ENCODE assay signal across 23 cellular contexts in genomic region chr2:178512491-178512890, GRCh38. TPM values are rescaled to one million over a fixed set of nuclear protein-coding genes. Genes with fewer than 3 reads are reported as not detected.
DNase-seq lines count a peak whose midpoint lies in the region; ATAC-seq and TF ChIP-seq lines count a peak whose summit lies in the region.
"Had no signal": no experiment of that assay in that cellular context is flagged by ENCODE, and none has a peak within 500 bp of the region (broad histone marks: within the 10 kb centered on the region; RNA-seq: fewer than 3 reads in every experiment).

No MANE protein-coding gene starts in this region.

- H3K4me1 ChIP-seq in ascending aorta: no peaks in the 10 kb centered on the region
- H3K4me1 ChIP-seq: transverse colon had no signal

- TF ChIP-seq CTCF in GM20000 (IDR thresholded peaks at IDR 0.05; ENCODE audit: extremely low read depth, missing control alignments): no peak
- no peak for TF ChIP-seq CTCF in ascending aorta (IDR thresholded peaks at IDR 0.05)

- CTCF ChIA-PET in activated CD4-positive, alpha-beta T cell treated with anti-CD3 and anti-CD28 coated beads for 36 hours (lab: Charles Lee): interaction anchor here (3.7 kb wide), 1 partner anchor 11 kb away, joined by 16 read pairs; no protein-coding TSS in a partner anchor

- H3K27ac ChIP-seq in ascending aorta: no peak overlapping the region
- H3K27ac ChIP-seq: HL-60, neutrophil, transverse colon had no signal

- no peaks in the 10 kb centered on the region for H3K27me3 Mint-ChIP-seq in activated CD4-positive, alpha-beta T cell treated with anti-CD3 and anti-CD28 coated beads for 36 hours
- no peaks in the 10 kb centered on the region for H3K27me3 Mint-ChIP-seq in T-helper 17 cell
- H3K27me3 Mint-ChIP-seq: B cell had no signal

- POLR2A ChIA-PET in activated CD4-positive, alpha-beta T cell treated with anti-CD3 and anti-CD28 coated beads for 36 hours (lab: Charles Lee): interaction anchor here (0.7 kb wide), 1 partner anchor 31 kb away, joined by 6 read pairs; no protein-coding TSS in a partner anchor

- H3K9me3 ChIP-seq in T-helper 17 cell (ENCODE audit: control insufficient read depth, low read length, poor library complexity, severe bottlenecking) (no peaks in the 10 kb centered on the region), ascending aorta (no peaks in the 10 kb centered on the region)
- H3K9me3 ChIP-seq: neutrophil, transverse colon had no signal

- no peak overlapping the region for H3K4me3 ChIP-seq in ascending aorta
- H3K4me3 ChIP-seq: transverse colon had no signal

- H3K27me3 ChIP-seq in ascending aorta: no peaks in the 10 kb centered on the region
- H3K27me3 ChIP-seq: neutrophil, transverse colon had no signal

- intact Hi-C loops in activated CD4-positive, alpha-beta T cell treated with anti-CD3 and anti-CD28 coated beads for 36 hours (cut with DNase I, micrococcal nuclease): no loop called here
- intact Hi-C loops in ascending aorta (cut with DNase I): no loop called here

- H3K4me1 Mint-ChIP-seq in activated CD4-positive, alpha-beta T cell treated with anti-CD3 and anti-CD28 coated beads for 36 hours: peaks cover 36% of the 10 kb centered on the region
- peaks cover 14% of the 10 kb centered on the region for H3K4me1 Mint-ChIP-seq in T-helper 17 cell
- H3K4me1 Mint-ChIP-seq: B cell had no signal

- peaks cover 7 to 21% of the 10 kb centered on the region in 2 donors for H3K36me3 ChIP-seq in ascending aorta

- no peak overlapping the region for H3K27ac Mint-ChIP-seq in activated CD4-positive, alpha-beta T cell treated with anti-CD3 and anti-CD28 coated beads for 36 hours
- H3K27ac Mint-ChIP-seq in T-helper 17 cell: no peak overlapping the region
- H3K27ac Mint-ChIP-seq: activated naive CD4-positive, alpha-beta T cell treated with anti-CD3 and anti-CD28 coated beads, Interleukin-2, amount 50 U/mL, for 72 hours; B cell had no signal

- H3K36me3 Mint-ChIP-seq in activated CD4-positive, alpha-beta T cell treated with anti-CD3 and anti-CD28 coated beads for 36 hours (ENCODE audit: low read depth): peaks cover 20% of the 10 kb centered on the region
- H3K36me3 Mint-ChIP-seq in T-helper 17 cell (ENCODE audit: low read depth): peaks cover 5% of the 10 kb centered on the region

- DNase-seq in AG08395 (ENCODE audit: low spot score) (peak; percentile 10), astrocyte of the hippocampus (ENCODE audit: low read depth, low spot score) (peak; percentile 68), kidney tubule cell (ENCODE audit: low spot score) (peak; percentile 77), T-helper 17 cell (no peak), GM20000 (ENCODE audit: low spot score) (no peak), ascending aorta (ENCODE audit: low spot score in 2 of 2) (no peak)
- DNase-seq in activated CD4-positive, alpha-beta T cell treated with anti-CD3 and anti-CD28 coated beads for 36 hours: no peak
- DNase-seq: activated CD4-positive, alpha-beta T cell treated with anti-CD3 and anti-CD28 coated beads for 1 hour; activated CD8-positive, alpha-beta memory T cell treated with anti-CD3 and anti-CD28 coated beads, Interleukin-2, amount 50 U/mL, for 48 hours; DMS153; Karpas-422; NCI-H146; NCI-H69; RPMI8226; stimulated activated CD4-positive, alpha-beta T cell treated with anti-CD3 and anti-CD28 coated beads, Interleukin-4, amount 100 ng/mL, for 4 hours; T-helper 2 cell; transverse colon had no signal

- no peak overlapping the region for H3K4me3 Mint-ChIP-seq in activated CD4-positive, alpha-beta T cell treated with anti-CD3 and anti-CD28 coated beads for 36 hours
- no peak overlapping the region for H3K4me3 Mint-ChIP-seq in T-helper 17 cell
- H3K4me3 Mint-ChIP-seq: B cell had no signal

- H3K9me3 Mint-ChIP-seq in activated CD4-positive, alpha-beta T cell treated with anti-CD3 and anti-CD28 coated beads for 36 hours (ENCODE audit: low read depth): no peaks in the 10 kb centered on the region
- H3K9me3 Mint-ChIP-seq: activated naive CD4-positive, alpha-beta T cell treated with anti-CD3 and anti-CD28 coated beads, Interleukin-2, amount 50 U/mL, for 72 hours had no signal

- peak; percentile 49 for ATAC-seq in HG02610 (IDR thresholded peaks at IDR 0.05; ENCODE audit: unreplicated experiment)
- ATAC-seq in activated CD4-positive, alpha-beta T cell treated with anti-CD3 and anti-CD28 coated beads for 36 hours: no peak
- no peak for ATAC-seq in T-helper 17 cell
- ATAC-seq: sciatic nerve had no signal

RNA-seq across cellular contexts. Expression of gene PLEKHA3, which starts 32.2 kb away (rescaled TPM):
- total RNA-seq in activated CD4-positive, alpha-beta T cell treated with anti-CD3 and anti-CD28 coated beads for 36 hours: 10 to 100 TPM; 24.1 to 27.3 TPM
- 10 to 100 TPM; 24.9 to 26.5 TPM for total RNA-seq in T-helper 17 cell
- total RNA-seq in ascending aorta: 4.8 TPM

RNA-seq across cellular contexts. Expression of gene FKBP7, which starts 34.1 kb away (rescaled TPM):
- total RNA-seq in activated CD4-positive, alpha-beta T cell treated with anti-CD3 and anti-CD28 coated beads for 36 hours: 1 to 10 TPM; 3.4 to 4.8 TPM
- total RNA-seq in T-helper 17 cell (under 1 TPM in 1 of 2 donors, not detected in 1; 0.65 TPM), ascending aorta (7.7 TPM)

Comparison
In these comparisons a context has a peak if more than half of its experiments do, and no peak if none do; other contexts are left out.
1. DNase-seq: peak in AG08395 (single experiment), astrocyte of the hippocampus (single experiment) and kidney tubule cell (single experiment); none in activated CD4-positive, alpha-beta T cell treated with anti-CD3 and anti-CD28 coated beads for 36 hours (single experiment), T-helper 17 cell (0 of 3), GM20000 (single experiment) and ascending aorta (0 of 2).